ENCODE assay signal across 13 cellular contexts in the genomic region with DNA sequence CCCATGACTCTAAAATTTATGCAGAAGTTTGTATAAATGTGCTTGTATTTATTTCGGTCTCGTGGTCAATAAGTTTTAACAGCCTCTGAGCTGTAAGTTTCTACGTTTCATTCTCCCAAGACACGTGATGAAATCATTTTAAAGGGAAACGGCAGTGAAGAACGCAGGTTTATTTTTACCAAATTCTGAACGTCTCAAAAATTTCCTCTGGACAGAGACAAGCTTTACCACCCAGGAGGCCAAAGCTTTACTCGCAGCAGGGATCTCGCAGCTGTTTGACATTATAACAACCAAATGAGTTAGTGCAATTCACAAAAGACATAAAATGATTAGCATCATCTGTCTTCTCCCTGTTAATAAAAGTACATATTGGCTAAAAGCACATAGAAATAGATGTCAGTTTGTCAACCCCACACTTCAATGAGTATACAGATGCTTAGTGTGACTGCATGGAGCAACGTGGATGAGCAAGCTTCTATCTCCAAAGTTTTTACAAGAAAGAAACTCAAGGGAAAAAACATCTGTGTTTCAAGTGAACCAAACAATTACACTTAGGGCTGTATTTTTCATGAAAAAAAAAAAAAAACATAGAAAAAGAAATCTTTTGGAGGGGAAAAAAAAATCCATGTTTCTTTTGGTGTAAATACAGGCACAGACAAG. TPM values are rescaled to one million over a fixed set of nuclear protein-coding genes. Genes with fewer than 3 reads are reported as not detected.
DNase-seq lines count a peak whose midpoint lies in the region; ATAC-seq and TF ChIP-seq lines count a peak whose summit lies in the region.
"Had no signal": no experiment of that assay in that cellular context is flagged by ENCODE, and none has a peak within 500 bp of the region (broad histone marks: within the 10 kb centered on the region; RNA-seq: fewer than 3 reads in every experiment).

No MANE protein-coding gene starts in this region.

- H3K36me3 ChIP-seq in SK-N-SH (replicated peaks in 1 of 2; ENCODE audit: control insufficient read depth in 1 of 2, insufficient read depth in 2 of 2, low read length in 1 of 2) (no peaks in the 10 kb centered on the region), duodenal mucosa (ENCODE audit: control insufficient read depth in 1 of 2, insufficient read depth in 2 of 2, low read length in 2 of 2) (no peaks in the 10 kb centered on the region), transverse colon (no peaks in the 10 kb centered on the region)
- H3K36me3 ChIP-seq: esophagus muscularis mucosa had no signal

- peak overlapping the region; percentile 81 for H2AFZ ChIP-seq in SK-N-SH (ENCODE audit: low read depth)

- TF ChIP-seq CTCF in SK-N-SH (IDR thresholded peaks at IDR 0.05) (no peak), mesothelial cell of epicardium (IDR thresholded peaks at IDR 0.05; ENCODE audit: unreplicated experiment) (no peak), transverse colon (IDR thresholded peaks at IDR 0.05) (no peak)

- H3K27ac ChIP-seq in SK-N-SH (ENCODE audit: low read depth in 2 of 2, low read length in 1 of 2) (peak overlapping the region; percentile 34 to 46; a peak in 3 of 4 replicates), duodenal mucosa (ENCODE audit: low read depth, low read length) (no peak overlapping the region), transverse colon (peak overlapping the region; percentile 91 to 95 (median 92))
- H3K27ac ChIP-seq: 22Rv1, RWPE1 had no signal

- no peak overlapping the region for H3K27ac Mint-ChIP-seq in mesothelial cell of epicardium
- no peak overlapping the region for H3K27ac Mint-ChIP-seq in activated CD4-positive, alpha-beta T cell treated with anti-CD3 and anti-CD28 coated beads, Interleukin-2, amount 10 ng/mL, durations not matched to agents 24 days and 14 days

- POLR2A ChIA-PET in SK-N-SH (lab: Yijun Ruan, JAX): interaction anchor here (1.0 kb wide), 1 partner anchor 318 kb away, joined by 4 read pairs; no protein-coding TSS in a partner anchor

- intact Hi-C loops in transverse colon (cut with DNase I; ENCODE audit: low total_unique reads): loop anchor here (10.0 kb wide), 1 partner anchor 179 kb away; no protein-coding TSS in a partner anchor
- intact Hi-C loops in activated CD4-positive, alpha-beta T cell treated with anti-CD3 and anti-CD28 coated beads, Interleukin-2, amount 10 ng/mL, durations not matched to agents 24 days and 14 days (cut with micrococcal nuclease): loop anchor here (10.0 kb wide), 2 partner anchors 179 to 1619 kb away; no protein-coding TSS in a partner anchor

- H3K27me3 ChIP-seq in SK-N-SH (ENCODE audit: insufficient read depth) (peaks cover 6% of the 10 kb centered on the region; the same call in 1 of the 2 replicates), duodenal mucosa (ENCODE audit: control insufficient read depth in 1 of 2, insufficient read depth in 2 of 2, low read length in 2 of 2) (peaks cover 0 to 4% of the 10 kb centered on the region in 2 donors), transverse colon (peaks cover 5% of the 10 kb centered on the region)

- no peaks in the 10 kb centered on the region for H3K36me3 Mint-ChIP-seq in mesothelial cell of epicardium
- H3K36me3 Mint-ChIP-seq in activated CD4-positive, alpha-beta T cell treated with anti-CD3 and anti-CD28 coated beads, Interleukin-2, amount 10 ng/mL, durations not matched to agents 24 days and 14 days (ENCODE audit: low read depth): no peaks in the 10 kb centered on the region

- no peak for TF ChIP-seq RAD21 in SK-N-SH (IDR thresholded peaks at IDR 0.05; ENCODE audit: low read length)

- peak overlapping the region; percentile 64; the same call in 1 of the 2 replicates for H3K9ac ChIP-seq in SK-N-SH
- H3K9ac ChIP-seq in duodenal mucosa (ENCODE audit: low read depth in 1 of 2, low read length in 2 of 2): no peak overlapping the region

- H3F3A ChIP-seq in SK-N-SH (replicated peaks; ENCODE audit: insufficient read depth): peaks cover 4% of the 10 kb centered on the region

- in situ Hi-C loops in transverse colon (cut with MboI; ENCODE audit: low pct_ligation_motif_present in 1 of 4, low pct_unique_long_range_greater_than_20kb in 1 of 4, low sequenced_read_pairs in 3 of 4): loop anchor here in 2 of 4 donors (25.0 kb wide), 1 partner anchor 181 kb away; no protein-coding TSS in a partner anchor

- H4K20me1 ChIP-seq in SK-N-SH (ENCODE audit: insufficient read depth): no peaks in the 10 kb centered on the region

- peak overlapping the region; percentile 66 to 68; a peak in 2 of 4 replicates for H3K4me3 ChIP-seq in SK-N-SH (ENCODE audit: low read depth in 2 of 2, low read length in 1 of 2)
- peak overlapping the region; percentile 29 to 94 for H3K4me3 ChIP-seq in duodenal mucosa (ENCODE audit: low read depth in 1 of 2, low read length in 2 of 2)
- H3K4me3 ChIP-seq in transverse colon: no peak overlapping the region

- ATAC-seq in SK-N-SH treated with all-trans-retinoic acid at 6 μM for 48 hours (no peak), HG03354 (IDR thresholded peaks at IDR 0.05; ENCODE audit: poor library complexity, severe bottlenecking, unreplicated experiment) (no peak), HG03097 (IDR thresholded peaks at IDR 0.05; ENCODE audit: low FRiP score, unreplicated experiment) (no peak)

- H3K79me2 ChIP-seq in SK-N-SH (ENCODE audit: insufficient read depth): peaks cover 3% of the 10 kb centered on the region; the same call in 1 of the 2 replicates

- 33% methylated on average over 10 of the region's 10 CpGs for WGBS in SK-N-SH (ENCODE audit: low lambda C conversion rate)
- WGBS in transverse colon (ENCODE audit: low coverage in 1 of 2), 2 donors: 52 to 56% methylated on average over 7 to 10 of the region's 10 CpGs

- no peaks in the 10 kb centered on the region for H3K9me3 ChIP-seq in SK-N-SH
- no peaks in the 10 kb centered on the region for H3K9me3 ChIP-seq in duodenal mucosa (ENCODE audit: control insufficient read depth in 1 of 2, low read length in 2 of 2)
- H3K9me3 ChIP-seq in transverse colon: no peaks in the 10 kb centered on the region
- H3K9me3 ChIP-seq: esophagus muscularis mucosa had no signal

- no peaks in the 10 kb centered on the region for H3K27me3 Mint-ChIP-seq in mesothelial cell of epicardium (ENCODE audit: low read depth)
- peaks cover 23% of the 10 kb centered on the region for H3K27me3 Mint-ChIP-seq in activated CD4-positive, alpha-beta T cell treated with anti-CD3 and anti-CD28 coated beads, Interleukin-2, amount 10 ng/mL, durations not matched to agents 24 days and 14 days

- H3K4me1 Mint-ChIP-seq in mesothelial cell of epicardium: peaks cover 23% of the 10 kb centered on the region
- no peaks in the 10 kb centered on the region for H3K4me1 Mint-ChIP-seq in activated CD4-positive, alpha-beta T cell treated with anti-CD3 and anti-CD28 coated beads, Interleukin-2, amount 10 ng/mL, durations not matched to agents 24 days and 14 days

- peak overlapping the region; percentile 82 for H3K4me3 Mint-ChIP-seq in mesothelial cell of epicardium
- no peak overlapping the region for H3K4me3 Mint-ChIP-seq in activated CD4-positive, alpha-beta T cell treated with anti-CD3 and anti-CD28 coated beads, Interleukin-2, amount 10 ng/mL, durations not matched to agents 24 days and 14 days

- no peak for DNase-seq in SK-N-SH
- no peak for DNase-seq in mesothelial cell of epicardium (ENCODE audit: low spot score in 2 of 2, unreplicated experiment in 2 of 2)
- DNase-seq in transverse colon: no peak
- DNase-seq in activated CD4-positive, alpha-beta T cell treated with anti-CD3 and anti-CD28 coated beads, Interleukin-2, amount 10 ng/mL, durations not matched to agents 24 days and 14 days: no peak
- DNase-seq: NCI-H1417 treated with DMSO at 0.1 percent for 48 hours, posterior cingulate gyrus had no signal

- H3K9me3 Mint-ChIP-seq in mesothelial cell of epicardium: no peaks in the 10 kb centered on the region
- H3K9me3 Mint-ChIP-seq in activated CD4-positive, alpha-beta T cell treated with anti-CD3 and anti-CD28 coated beads, Interleukin-2, amount 10 ng/mL, durations not matched to agents 24 days and 14 days: no peaks in the 10 kb centered on the region

- H3K4me1 ChIP-seq in SK-N-SH (ENCODE audit: control insufficient read depth in 1 of 2, insufficient read depth in 2 of 2, low read depth in 1 of 2, low read length in 1 of 2) (peaks cover 4 to 22% of the 10 kb centered on the region in 2 experiments; a peak in 3 of 4 replicates), duodenal mucosa (ENCODE audit: control insufficient read depth in 1 of 2, insufficient read depth in 2 of 2, low read length in 2 of 2) (peaks cover 0 to 3% of the 10 kb centered on the region in 2 donors), transverse colon (peaks cover 5 to 30% (median 6%) of the 10 kb centered on the region in 4 donors)

- CTCF ChIA-PET in SK-N-SH (lab: Yijun Ruan, JAX): interaction anchor here (0.7 to 3.0 kb wide), 34 partner anchors 15 to 704 kb away, joined by 3 to 10 read pairs (median 4); no protein-coding TSS in a partner anchor

- TF ChIP-seq POLR2A in transverse colon (IDR thresholded peaks at IDR 0.05): no peak

- peak overlapping the region; percentile 96 for H3K4me2 ChIP-seq in SK-N-SH

- no peaks in the 10 kb centered on the region for H3K9me2 ChIP-seq in SK-N-SH

- TF ChIP-seq EP300 in SK-N-SH (IDR thresholded peaks at IDR 0.05; ENCODE audit: borderline replicate concordance in 1 of 2, low read depth in 1 of 2, low read length in 1 of 2) (no peak), transverse colon (IDR thresholded peaks at IDR 0.05; ENCODE audit: low read depth) (no peak)

TF ChIP-seq in SK-N-SH, 30 proteins besides CTCF, POLR2A, EP300 and RAD21 (continues in another document):
- TF ChIP-seq RCOR1 (IDR thresholded peaks at IDR 0.05; ENCODE audit: low read length): no peak

TF ChIP-seq in SK-N-SH treated with all-trans-retinoic acid at 6 μM for 48 hours, 23 proteins besides CTCF, POLR2A, EP300 and RAD21:
- TF ChIP-seq ZNF8 (CRISPR knock-in tag; IDR thresholded peaks at IDR 0.05) (no peak), ZFP30 (CRISPR knock-in tag; IDR thresholded peaks at IDR 0.05) (no peak), BACH2 (CRISPR knock-in tag; IDR thresholded peaks at IDR 0.05; ENCODE audit: borderline replicate concordance) (no peak), RARB (CRISPR knock-in tag; IDR thresholded peaks at IDR 0.05) (no peak), TCF4 (CRISPR knock-in tag; IDR thresholded peaks at IDR 0.05; ENCODE audit: borderline replicate concordance) (no peak), CSDC2 (CRISPR knock-in tag; IDR thresholded peaks at IDR 0.05) (no peak), ZFP3 (CRISPR knock-in tag; IDR thresholded peaks at IDR 0.05) (no peak)

RNA-seq across cellular contexts. Expression of a gene that starts 2.5 kb away (rescaled TPM):
- 0.58 and 0.71 TPM in 2 replicates for polyA plus RNA-seq in SK-N-SH (2012; rRNA removed)
- polyA plus RNA-seq in SK-N-SH (2012; cell fraction: cytosol; rRNA removed): 0.59 and 0.98 TPM in 2 replicates
- polyA plus RNA-seq in SK-N-SH (2012; cell fraction: nucleus; rRNA removed): 0.32 and 0.48 TPM in 2 replicates
- total RNA-seq in mesothelial cell of epicardium (20.0 to 26.7 TPM (median 23.1 TPM) in 3 replicates), transverse colon (10 to 100 TPM; 15.0 to 81.0 (median 52.9) TPM)
- total RNA-seq in activated CD4-positive, alpha-beta T cell treated with anti-CD3 and anti-CD28 coated beads, Interleukin-2, amount 10 ng/mL, durations not matched to agents 24 days and 14 days: not detected in 2 replicates

Comparison
In these comparisons a context has a peak if more than half of its experiments do, and no peak if none do; other contexts are left out.
1. H3K4me3 ChIP-seq: peak in SK-N-SH (2 of 2) and duodenal mucosa (2 of 2); none in transverse colon (0 of 4).
2. RNA of a gene that starts 2.5 kb away (total RNA-seq): 15.0 to 81.0 TPM in transverse colon and 20.0 to 26.7 TPM in mesothelial cell of epicardium; not detected in activated CD4-positive, alpha-beta T cell treated with anti-CD3 and anti-CD28 coated beads, Interleukin-2, amount 10 ng/mL, durations not matched to agents 24 days and 14 days; every median in the first group is over 10 times any median in the second.